In genomic region chr4:183840311-183840710, GRCh38 we compare ENCODE assay signal across 8 cellular contexts.
A peak's percentile ranks its signal among the peaks of the same experiment; 100 is the strongest.
DNase-seq lines count a peak whose midpoint lies in the region; ATAC-seq and TF ChIP-seq lines count a peak whose summit lies in the region.

No MANE protein-coding gene starts in this region.

- no peak overlapping the region for H3K27ac ChIP-seq in SJSA1
- H3K27ac ChIP-seq in uterus: no peak overlapping the region

- H3K4me3 ChIP-seq in SJSA1: no peak overlapping the region
- no peak overlapping the region for H3K4me3 ChIP-seq in uterus

- H3K27me3 ChIP-seq in SJSA1 (replicated peaks): no peaks in the 10 kb centered on the region
- no peaks in the 10 kb centered on the region for H3K27me3 ChIP-seq in uterus

- DNase-seq in C1 segment of cervical spinal cord (lab: John Stamatoyannopoulos, UW): peak in 12 of 14 donors; percentile 1 to 72 (median 50)
- peak; percentile 66 for DNase-seq in KBM-7
- DNase-seq in SJSA1 (ENCODE audit: low read depth in 1 of 2, low spot score in 2 of 2): peak; percentile 39 to 64
- DNase-seq in activated naive CD4-positive, alpha-beta T cell (lab: John Stamatoyannopoulos, UW): peak; percentile 2 to 57 (median 26)
- DNase-seq in glomerular endothelial cell (ENCODE audit: extremely low read depth, low read depth, low spot score): peak; percentile 64
- DNase-seq in pons (ENCODE audit: low spot score): peak; percentile 92
- peak; percentile 72 to 75 for DNase-seq in uterus

- H3K9me3 ChIP-seq in SJSA1 (replicated peaks): no peaks in the 10 kb centered on the region
- no peaks in the 10 kb centered on the region for H3K9me3 ChIP-seq in uterus

- no peaks in the 10 kb centered on the region for H3K4me1 ChIP-seq in SJSA1 (replicated peaks)
- H3K4me1 ChIP-seq in uterus: no peaks in the 10 kb centered on the region

- peak; percentile 80 to 88 (median 82) for TF ChIP-seq CTCF in uterus (IDR thresholded peaks at IDR 0.05)

- in situ Hi-C loops in KBM-7 (cut with MboI; ENCODE audit: low pct_unique_long_range_greater_than_20kb, low sequenced_read_pairs): no loop called here

- H3K36me3 ChIP-seq in SJSA1: no peaks in the 10 kb centered on the region
- no peaks in the 10 kb centered on the region for H3K36me3 ChIP-seq in uterus

- intact Hi-C loops in uterus (cut with DNase I; ENCODE audit: low total_unique reads): loop anchor here (5.0 kb wide), 1 partner anchor 327 kb away; no protein-coding TSS in a partner anchor

- TF ChIP-seq POLR2A in uterus (IDR thresholded peaks at IDR 0.05): no peak

- ATAC-seq in GM19043 (IDR thresholded peaks at IDR 0.05; ENCODE audit: low read depth, unreplicated experiment): peak; percentile 80

Comparison
In these comparisons a context has a peak if more than half of its experiments do, and no peak if none do; other contexts are left out.
1. DNase-seq: peak in every context shown above with its lines; median percentile 92 in pons; 74 in uterus; 66 in KBM-7; 64 in glomerular endothelial cell; 52 in SJSA1; 50 in C1 segment of cervical spinal cord; 26 in activated naive CD4-positive, alpha-beta T cell.